In the genomic region with DNA sequence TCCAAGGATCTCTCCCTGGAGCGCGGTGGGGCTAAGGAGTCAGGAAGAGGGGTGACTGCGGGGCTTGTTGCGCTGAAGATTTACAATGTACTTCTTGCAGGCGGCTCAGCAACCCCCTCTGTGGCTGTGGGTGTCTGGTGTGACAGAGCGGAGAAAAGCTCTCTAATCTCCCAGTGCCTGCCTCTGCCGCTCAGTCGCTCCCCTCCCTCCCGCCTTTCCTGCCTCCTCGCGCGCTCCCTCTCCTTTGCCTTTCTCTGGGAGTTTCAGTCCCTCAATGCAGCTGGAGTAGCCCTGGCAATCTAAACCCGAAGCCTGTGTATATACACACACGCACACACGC, we compare ENCODE assay signal across 8 cellular contexts. TPM values are rescaled to one million over a fixed set of nuclear protein-coding genes. Genes with fewer than 3 reads are reported as not detected.
DNase-seq lines count a peak whose midpoint lies in the region; ATAC-seq and TF ChIP-seq lines count a peak whose summit lies in the region.

No MANE protein-coding gene starts in this region.

- ATAC-seq in left ventricle myocardium superior, result peak; percentile 63
- peak; percentile 47 for ATAC-seq in sciatic nerve
- no peak for ATAC-seq in HG03039 (IDR thresholded peaks at IDR 0.05; ENCODE audit: unreplicated experiment)
- ATAC-seq in GM21381 (IDR thresholded peaks at IDR 0.05; ENCODE audit: unreplicated experiment), result no peak

- peak overlapping the region; percentile 74 for H3K27ac ChIP-seq in WERI-Rb-1

- intact Hi-C loops in left ventricle myocardium superior (cut with micrococcal nuclease) (no loop called here), sciatic nerve (cut with DNase I) (no loop called here)

- H3K27me3 ChIP-seq in WERI-Rb-1 (ENCODE audit: insufficient read depth, low read depth, severe bottlenecking), result no peaks in the 10 kb centered on the region

- DNase-seq in DMS 273 (lab: John Stamatoyannopoulos, UW; ENCODE audit: unreplicated experiment) (peak; percentile 55), DMS 273 treated with DMSO at 0.1 percent for 48 hours (lab: John Stamatoyannopoulos, UW) (no peak), WERI-Rb-1 (peak; percentile 92), left ventricle myocardium superior (peak; percentile 26), sciatic nerve (ENCODE audit: low spot score) (no peak), NCI-H1436 treated with DMSO at 0.1 percent for 48 hours (lab: John Stamatoyannopoulos, UW) (no peak)

- TF ChIP-seq CTCF in WERI-Rb-1 (IDR thresholded peaks at IDR 0.05; ENCODE audit: low read depth, low read length), result peak; percentile 53; the same call in 1 of the 2 replicates

- no peaks in the 10 kb centered on the region for H3K36me3 ChIP-seq in WERI-Rb-1

- H3K4me3 ChIP-seq in WERI-Rb-1 (ENCODE audit: low read depth, low read length), result peak overlapping the region; percentile 56

- no peaks in the 10 kb centered on the region for H3K9me3 ChIP-seq in WERI-Rb-1 (ENCODE audit: severe bottlenecking)

RNA-seq across cellular contexts. Expression of a gene that starts 0.8 kb away (rescaled TPM):
- total RNA-seq in left ventricle myocardium superior, result 0.35 TPM
- total RNA-seq in sciatic nerve, result 4.1 TPM

Comparison
In these comparisons a context has a peak if more than half of its experiments do, and no peak if none do; other contexts are left out.
1. DNase-seq: peak in DMS 273 (single experiment), WERI-Rb-1 (single experiment) and left ventricle myocardium superior (single experiment); none in DMS 273 treated with DMSO at 0.1 percent for 48 hours (single experiment), sciatic nerve (single experiment) and NCI-H1436 treated with DMSO at 0.1 percent for 48 hours (single experiment).
2. ATAC-seq: peak in left ventricle myocardium superior (single experiment) and sciatic nerve (single experiment); none in HG03039 (single experiment) and GM21381 (single experiment).